Comparison of ENCODE assay signal across 1 cellular context in genomic region chr6:13700232-13700631, GRCh38.
TF ChIP-seq lines count a peak whose summit lies in the region.

No MANE protein-coding gene starts in this region.

TF ChIP-seq in K562, 482 proteins besides CTCF, POLR2A, EP300 and RAD21 (continued from another document):
- TF ChIP-seq ZNF395 (CRISPR knock-in tag; IDR thresholded peaks at IDR 0.05) (no peak), ZC3H4 (CRISPR knock-in tag; IDR thresholded peaks at IDR 0.05; ENCODE audit: borderline replicate concordance) (no peak), FOXK2 (conservative IDR thresholded peaks at IDR 0.05 in 1 of 2, IDR thresholded peaks at IDR 0.05 in 1 of 2; ENCODE audit: low read depth in 2 of 2) (peak in 1 of 2 experiments; percentile 41; a peak in 1 of 4 replicates), ZNF217 (CRISPR knock-in tag; IDR thresholded peaks at IDR 0.05) (no peak), MXD1 (CRISPR knock-in tag; IDR thresholded peaks at IDR 0.05; ENCODE audit: borderline replicate concordance, poor library complexity, severe bottlenecking) (no peak), ELK3 (CRISPR knock-in tag; IDR thresholded peaks at IDR 0.05) (no peak), SRSF7 (optimal IDR thresholded peaks at IDR 0.05; ENCODE audit: low read depth, low read length) (no peak), ZNF316 (IDR thresholded peaks at IDR 0.05) (peak; percentile 90), EGR1 (conservative IDR thresholded peaks at IDR 0.05) (no peak), NCOA6 (IDR thresholded peaks at IDR 0.05) (no peak), HOMEZ (CRISPR knock-in tag; IDR thresholded peaks at IDR 0.05) (no peak), SMARCA4 (IDR thresholded peaks at IDR 0.05) (peak; percentile 44), C11orf30 (IDR thresholded peaks at IDR 0.05; ENCODE audit: low read depth) (peak; percentile 82), PATZ1 (CRISPR knock-in tag; IDR thresholded peaks at IDR 0.05; ENCODE audit: borderline replicate concordance) (no peak), ZNF280A (IDR thresholded peaks at IDR 0.05; ENCODE audit: low read depth, partially characterized antibody) (no peak), RHOXF2B (CRISPR knock-in tag; conservative IDR thresholded peaks at IDR 0.05) (no peak), NR4A1 (CRISPR knock-in tag; IDR thresholded peaks at IDR 0.05) (no peak), NR4A1 (tag; IDR thresholded peaks at IDR 0.05) (no peak), ARID1B (IDR thresholded peaks at IDR 0.05) (0 out of 2 replicates have a peak, but pooled peaks have one; percentile 11), SIX5 (IDR thresholded peaks at IDR 0.05; ENCODE audit: borderline replicate concordance in 1 of 2, insufficient read depth in 1 of 2, low read depth in 1 of 2, low read length in 2 of 2) (no peak), MAFG (tag; conservative IDR thresholded peaks at IDR 0.05) (peak; percentile 56), NELFE (IDR thresholded peaks at IDR 0.05; ENCODE audit: insufficient read depth, insufficient read length) (no peak), CLOCK (CRISPR knock-in tag; IDR thresholded peaks at IDR 0.05; ENCODE audit: borderline replicate concordance) (no peak), KDM1A (IDR thresholded peaks at IDR 0.05) (no peak)
